11 cellular contexts compared by ENCODE assay signal in genomic region chr12:88127099-88127498, GRCh38.
"Had no signal": no experiment of that assay in that cellular context is flagged by ENCODE, and none has a peak within 500 bp of the region (broad histone marks: within the 10 kb centered on the region; RNA-seq: fewer than 3 reads in every experiment).

No MANE protein-coding gene starts in this region.

- H3K4me3 ChIP-seq: GM23248, GM23338, HAP-1 had no signal

- H3K4me1 Mint-ChIP-seq: GM23338, H9 had no signal

- DNase-seq: GM23248, GOT3, H7, H9, HCEC 1CT, HFFc6 had no signal

- H3K4me2 ChIP-seq: GM23338 had no signal

- FAIRE-seq: H1, H54 had no signal

- H3K27ac ChIP-seq: GM23248 had no signal

- H3K4me3 Mint-ChIP-seq: GM23338, H9, HFFc6 had no signal

- ATAC-seq: GM23338, HCT116 had no signal

- H3K9me3 Mint-ChIP-seq: GM23338, H9, HFFc6 had no signal

- H3K9ac ChIP-seq: GM23248 had no signal

- H3K27ac Mint-ChIP-seq: GM23338, H9, HFFc6 had no signal

- H3K9me3 ChIP-seq: HAP-1 had no signal

- H3K4me1 ChIP-seq: HAP-1 had no signal

- H2AFZ ChIP-seq: GM23248, GM23338 had no signal
